ENCODE assay signal across 16 cellular contexts in genomic region chr22:33070600-33070999, GRCh38. TPM values are rescaled to one million over a fixed set of nuclear protein-coding genes. Genes with fewer than 3 reads are reported as not detected.
DNase-seq lines count a peak whose midpoint lies in the region; ATAC-seq lines count a peak whose summit lies in the region.
"Had no signal": no experiment of that assay in that cellular context is flagged by ENCODE, and none has a peak within 500 bp of the region (broad histone marks: within the 10 kb centered on the region; RNA-seq: fewer than 3 reads in every experiment).

No MANE protein-coding gene starts in this region.

- DNase-seq in DMS153 (lab: John Stamatoyannopoulos, UW) (peak; percentile 36), DMS153 treated with DMSO at 0.1 percent for 48 hours (lab: John Stamatoyannopoulos, UW; ENCODE audit: unreplicated experiment) (no peak), NCI-H510A treated with DMSO at 0.1 percent for 48 hours (lab: John Stamatoyannopoulos, UW) (peak; percentile 47), NCI-H510A (lab: John Stamatoyannopoulos, UW) (no peak), head of caudate nucleus (peak in 38 of 42 donors; percentile 22 to 85 (median 60)), occipital lobe (lab: John Stamatoyannopoulos, UW) (peak; percentile 39), middle frontal gyrus (ENCODE audit: extremely low spot score, low spot score) (no peak)
- DNase-seq: AML-193; CD4-positive, alpha-beta T cell; DND-41; EL; H9 had no signal

- intact Hi-C loops in head of caudate nucleus (cut with DNase I), result no loop called here

- ATAC-seq in GM21360 (IDR thresholded peaks at IDR 0.05; ENCODE audit: unreplicated experiment), result no peak
- ATAC-seq: A549, GM12878 had no signal

RNA-seq across cellular contexts. Expression of gene SYN3, which starts 12.4 kb away (rescaled TPM):
- total RNA-seq in occipital lobe, result 33.5 TPM
- total RNA-seq: CD4-positive, alpha-beta T cell; G401; GM12878 had no signal

Comparison
In these comparisons a context has a peak if more than half of its experiments do, and no peak if none do; other contexts are left out.
1. DNase-seq: peak in DMS153 (single experiment), NCI-H510A treated with DMSO at 0.1 percent for 48 hours (single experiment), head of caudate nucleus (38 of 42) and occipital lobe (single experiment); none in DMS153 treated with DMSO at 0.1 percent for 48 hours (single experiment), NCI-H510A (single experiment) and middle frontal gyrus (single experiment).